18 cellular contexts compared by ENCODE assay signal in the genomic region with DNA sequence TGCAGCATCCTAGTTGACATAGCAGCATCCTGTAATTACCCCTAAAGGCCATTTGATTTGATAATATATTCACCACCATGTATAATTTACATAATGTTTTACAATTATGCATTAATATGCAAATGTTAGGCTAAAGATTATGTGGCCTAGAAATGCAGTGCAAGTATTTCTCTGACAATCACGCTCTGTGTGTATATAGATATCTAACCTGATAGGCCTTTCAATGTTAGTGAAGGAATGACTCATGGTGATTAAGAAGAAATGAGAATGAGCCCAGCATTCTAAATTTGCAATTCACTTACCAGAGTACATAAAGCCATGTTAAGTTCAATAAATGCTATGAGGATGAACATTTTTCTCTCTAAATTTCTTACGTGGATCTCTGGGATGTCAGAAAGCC.
"Had no signal": no experiment of that assay in that cellular context is flagged by ENCODE, and none has a peak within 500 bp of the region (broad histone marks: within the 10 kb centered on the region; RNA-seq: fewer than 3 reads in every experiment).

No MANE protein-coding gene starts in this region.

- H3K4me1 ChIP-seq: left ventricle myocardium inferior, right lobe of liver, upper lobe of left lung had no signal

- H3K9me3 Mint-ChIP-seq: activated naive CD8-positive, alpha-beta T cell treated with anti-CD3 and anti-CD28 coated beads, Interleukin-2, amount 10 ng/mL, durations not matched to agents 7 days and 5 days had no signal

- H3K27me3 Mint-ChIP-seq: activated naive CD8-positive, alpha-beta T cell treated with anti-CD3 and anti-CD28 coated beads, Interleukin-2, amount 10 ng/mL, durations not matched to agents 7 days and 5 days; naive thymus-derived CD4-positive, alpha-beta T cell; stimulated activated naive CD8-positive, alpha-beta T cell treated with anti-CD3 and anti-CD28 coated beads, Interleukin-15, amount 100 ng/mL, for 72 hours had no signal

- H3K4me3 ChIP-seq: dorsolateral prefrontal cortex, esophagus muscularis mucosa, left ventricle myocardium inferior, mucosa of descending colon, right lobe of liver, upper lobe of left lung had no signal

- H3K27ac ChIP-seq: esophagus muscularis mucosa, left ventricle myocardium inferior, right lobe of liver, upper lobe of left lung had no signal

- DNase-seq: activated CD4-positive, alpha-beta T cell treated with anti-CD3 and anti-CD28 coated beads, Interleukin-2, amount 50 U/mL, for 4 hours; activated CD4-positive, CD25-positive, alpha-beta regulatory T cell; activated naive CD8-positive, alpha-beta T cell treated with anti-CD3 and anti-CD28 coated beads, Interleukin-2, amount 10 ng/mL, durations not matched to agents 7 days and 5 days; anterior cingulate cortex; dorsolateral prefrontal cortex; hippocampal formation; left ventricle myocardium inferior; mucosa of descending colon; naive thymus-derived CD4-positive, alpha-beta T cell; nucleus accumbens; posterior cingulate gyrus; right lobe of liver; SIG-M5; stimulated activated naive CD8-positive, alpha-beta T cell treated with anti-CD3 and anti-CD28 coated beads, Interleukin-15, amount 100 ng/mL, for 72 hours; SW 1271; upper lobe of left lung had no signal

- H3K27me3 ChIP-seq: dorsolateral prefrontal cortex, esophagus muscularis mucosa, right lobe of liver, upper lobe of left lung had no signal

- H3K9me3 ChIP-seq: esophagus muscularis mucosa, left ventricle myocardium inferior, mucosa of descending colon, right lobe of liver, upper lobe of left lung had no signal

- FAIRE-seq: endometrium had no signal

- H3K27ac Mint-ChIP-seq: activated naive CD8-positive, alpha-beta T cell treated with anti-CD3 and anti-CD28 coated beads, Interleukin-2, amount 10 ng/mL, durations not matched to agents 7 days and 5 days; stimulated activated naive CD8-positive, alpha-beta T cell treated with anti-CD3 and anti-CD28 coated beads, Interleukin-15, amount 100 ng/mL, for 72 hours had no signal

- H3K36me3 ChIP-seq: esophagus muscularis mucosa, left ventricle myocardium inferior, right lobe of liver, upper lobe of left lung had no signal

- H3K4me3 Mint-ChIP-seq: activated naive CD8-positive, alpha-beta T cell treated with anti-CD3 and anti-CD28 coated beads, Interleukin-2, amount 10 ng/mL, durations not matched to agents 7 days and 5 days; naive thymus-derived CD4-positive, alpha-beta T cell; stimulated activated naive CD8-positive, alpha-beta T cell treated with anti-CD3 and anti-CD28 coated beads, Interleukin-15, amount 100 ng/mL, for 72 hours had no signal

- ATAC-seq: mucosa of descending colon; naive thymus-derived CD4-positive, alpha-beta T cell; right lobe of liver; stimulated activated naive CD8-positive, alpha-beta T cell treated with anti-CD3 and anti-CD28 coated beads, Interleukin-15, amount 100 ng/mL, for 72 hours had no signal
